ENCODE assay signal across 13 cellular contexts in the genomic region with DNA sequence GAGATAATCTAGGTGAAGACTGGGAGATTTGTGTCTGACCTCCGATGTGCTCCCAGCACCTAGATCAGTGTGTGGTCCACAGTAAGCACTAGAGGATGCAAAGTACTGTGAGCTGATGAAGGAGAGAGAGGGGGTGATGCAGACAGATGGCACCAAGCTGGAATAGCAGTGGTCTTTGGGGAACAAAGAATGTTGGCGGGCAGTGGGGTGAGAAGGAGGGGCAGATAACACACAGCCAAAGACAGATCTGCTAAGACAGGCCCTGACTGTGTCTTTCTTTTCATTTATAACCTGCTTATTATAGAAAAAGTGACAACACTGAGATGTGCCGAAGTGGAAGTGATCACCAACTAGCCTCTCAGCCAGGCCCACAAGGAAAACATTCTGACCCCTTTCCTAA. TPM values are rescaled to one million over a fixed set of nuclear protein-coding genes. Genes with fewer than 3 reads are reported as not detected.
DNase-seq lines count a peak whose midpoint lies in the region; ATAC-seq and TF ChIP-seq lines count a peak whose summit lies in the region.
"Had no signal": no experiment of that assay in that cellular context is flagged by ENCODE, and none has a peak within 500 bp of the region (broad histone marks: within the 10 kb centered on the region; RNA-seq: fewer than 3 reads in every experiment).

No MANE protein-coding gene starts in this region.

- intact Hi-C loops in thyroid gland (cut with DNase I), result no loop called here

- DNase-seq in RWPE2 (ENCODE audit: low spot score) (no peak), thyroid gland (no peak), omental fat pad (ENCODE audit: low spot score) (no peak), amygdala (lab: John Stamatoyannopoulos, UW) (no peak), GF-D8 (lab: John Stamatoyannopoulos, UW) (no peak)
- DNase-seq: activated CD4-positive, alpha-beta T cell treated with anti-CD3 and anti-CD28 coated beads, Interleukin-2, amount 10 ng/mL, durations not matched to agents 24 days and 14 days; COR-L47; immature natural killer cell; stimulated activated CD4-positive, alpha-beta T cell treated with anti-CD3 and anti-CD28 coated beads, Interleukin-1b, Interleukin-23, amount 100 ng/mL, for 48 hours; T-cell had no signal

- TF ChIP-seq CTCF in RWPE2 (IDR thresholded peaks at IDR 0.05; ENCODE audit: poor library complexity, severe bottlenecking) (no peak), thyroid gland (IDR thresholded peaks at IDR 0.05) (no peak), omental fat pad (IDR thresholded peaks at IDR 0.05) (no peak)

- H3K27me3 ChIP-seq in RWPE2 (ENCODE audit: insufficient read depth, poor library complexity, severe bottlenecking), result no peaks in the 10 kb centered on the region
- no peaks in the 10 kb centered on the region for H3K27me3 ChIP-seq in ectodermal cell (ENCODE audit: control insufficient read depth, insufficient read depth, low read length, poor library complexity, severe bottlenecking)
- H3K27me3 ChIP-seq in muscle layer of duodenum (ENCODE audit: low read depth, low read length), result no peaks in the 10 kb centered on the region
- H3K27me3 ChIP-seq in thyroid gland, result no peaks in the 10 kb centered on the region

- peaks cover 31% of the 10 kb centered on the region for H3K36me3 ChIP-seq in RWPE2 (ENCODE audit: low read depth)
- H3K36me3 ChIP-seq in ectodermal cell (ENCODE audit: control insufficient read depth, insufficient read depth, low read length), result no peaks in the 10 kb centered on the region
- no peaks in the 10 kb centered on the region for H3K36me3 ChIP-seq in muscle layer of duodenum (ENCODE audit: control insufficient read depth in 1 of 2, insufficient read depth in 2 of 2, low read length in 2 of 2)
- H3K36me3 ChIP-seq in thyroid gland, result no peaks in the 10 kb centered on the region

- H3K4me1 ChIP-seq in RWPE2 (ENCODE audit: insufficient read depth, poor library complexity, severe bottlenecking) (peaks cover 67% of the 10 kb centered on the region), ectodermal cell (ENCODE audit: control insufficient read depth, insufficient read depth, low read length) (peaks cover 50% of the 10 kb centered on the region), muscle layer of duodenum (ENCODE audit: control insufficient read depth in 1 of 2, insufficient read depth in 2 of 2, low read length in 2 of 2) (peaks cover 42 to 49% of the 10 kb centered on the region in 2 donors), thyroid gland (peaks cover 93 to 95% of the 10 kb centered on the region in 2 donors)

- H3K4me3 ChIP-seq in RWPE2 (ENCODE audit: severe bottlenecking) (no peak overlapping the region), ectodermal cell (ENCODE audit: insufficient read depth, low read depth, low read length) (no peak overlapping the region), muscle layer of duodenum (ENCODE audit: low read depth in 1 of 2, low read length in 2 of 2) (peak overlapping the region in 1 of 2 donors; percentile 25), thyroid gland (replicated peaks in 1 of 3) (no peak overlapping the region)

- 84 to 90% methylated on average over 3 of the region's 3 CpGs for WGBS in ectodermal cell, 2 experiments
- WGBS in thyroid gland, 2 donors, result 69 to 83% methylated on average over 3 of the region's 3 CpGs

- H3K9me3 ChIP-seq in RWPE2 (ENCODE audit: severe bottlenecking) (no peaks in the 10 kb centered on the region), ectodermal cell (ENCODE audit: control insufficient read depth, low read length) (no peaks in the 10 kb centered on the region), muscle layer of duodenum (ENCODE audit: control insufficient read depth in 1 of 2, low read length in 2 of 2) (no peaks in the 10 kb centered on the region), thyroid gland (no peaks in the 10 kb centered on the region)

- H3K27ac ChIP-seq in RWPE2 (ENCODE audit: poor library complexity, severe bottlenecking), result peak overlapping the region; percentile 99
- peak overlapping the region; percentile 56 for H3K27ac ChIP-seq in ectodermal cell (ENCODE audit: insufficient read depth, low read depth, low read length, poor library complexity, severe bottlenecking)
- peak overlapping the region; percentile 93 for H3K27ac ChIP-seq in muscle layer of duodenum (ENCODE audit: low read length)
- peak overlapping the region; percentile 97 to 98 (median 98) for H3K27ac ChIP-seq in thyroid gland

- TF ChIP-seq POLR2A in thyroid gland (IDR thresholded peaks at IDR 0.05), result no peak

- ATAC-seq in RWPE2 (ENCODE audit: low read depth) (no peak), omental fat pad (ENCODE audit: low FRiP score) (no peak)
- ATAC-seq: stimulated activated effector memory CD8-positive, alpha-beta T cell treated with anti-CD3 and anti-CD28 coated beads, Interleukin-12 subunit alpha, Interleukin-12 subunit beta, amount 100 ng/mL, for 72 hours; T-cell had no signal

RNA-seq across cellular contexts. Expression of a gene that starts 37.5 kb away (rescaled TPM):
- 87.1 TPM for polyA plus RNA-seq in ectodermal cell (2013, experiment 1 of 4)
- polyA plus RNA-seq in ectodermal cell (2013, experiment 2 of 4), result 92.4 TPM
- 54.9 TPM for polyA plus RNA-seq in ectodermal cell (2013, experiment 3 of 4)
- 65.3 TPM for polyA plus RNA-seq in ectodermal cell (2013, experiment 4 of 4)
- total RNA-seq in thyroid gland (100 to 1,000 TPM; 156 to 214 (median 175) TPM), omental fat pad (100 to 1,000 TPM in 3 of 4 donors, 10 to 100 TPM in 1; 98.8 to 227 (median 129) TPM)
